Comparison of ENCODE assay signal across 8 cellular contexts in the genomic region with DNA sequence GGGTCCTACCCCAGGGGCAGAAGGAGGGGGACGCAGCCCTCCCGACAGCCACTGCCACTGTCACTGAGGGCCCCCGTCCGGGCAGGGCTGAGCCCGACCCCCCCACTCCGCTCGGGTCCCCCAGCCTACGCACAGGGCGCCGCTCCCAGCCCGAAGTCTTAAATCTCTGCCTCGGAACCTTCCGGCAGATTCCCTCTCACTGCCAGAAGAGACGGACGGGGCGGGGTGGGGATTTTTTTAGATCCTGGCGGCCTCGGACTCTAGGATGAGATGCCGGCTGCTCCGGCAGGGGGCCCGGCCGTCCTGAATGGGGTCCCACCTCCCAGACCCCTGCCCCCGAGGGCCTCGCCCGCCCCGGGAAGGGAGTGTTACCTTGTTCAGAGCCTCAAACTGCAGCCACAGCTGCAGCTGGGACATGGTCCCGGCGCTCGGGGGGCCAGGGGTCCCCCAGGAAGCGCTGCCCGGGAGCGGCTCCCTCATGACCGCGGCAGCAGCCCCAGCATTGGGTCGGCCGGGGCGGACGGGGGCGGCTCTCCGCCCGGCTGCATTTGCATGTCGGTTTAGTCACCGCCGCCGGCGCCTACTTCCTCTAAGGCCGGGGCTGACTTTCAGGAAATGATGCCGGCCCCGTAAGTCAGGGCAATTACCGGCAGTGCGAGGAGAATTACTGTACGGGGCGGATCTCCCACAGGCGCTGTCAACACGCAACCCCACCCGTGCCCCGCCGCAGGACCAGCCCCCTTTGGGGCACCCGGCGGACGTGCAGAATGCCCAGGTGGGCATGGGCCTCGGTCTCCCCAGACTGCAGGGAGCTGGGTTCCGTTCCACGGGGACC. TPM values are rescaled to one million over a fixed set of nuclear protein-coding genes. Genes with fewer than 3 reads are reported as not detected.
DNase-seq lines count a peak whose midpoint lies in the region; ATAC-seq and TF ChIP-seq lines count a peak whose summit lies in the region.

No MANE protein-coding gene starts in this region.

- H3K9me3 ChIP-seq in SJSA1 (replicated peaks) = no peaks in the 10 kb centered on the region
- no peaks in the 10 kb centered on the region for H3K9me3 ChIP-seq in parathyroid adenoma (ENCODE audit: control insufficient read depth, low read length)
- no peaks in the 10 kb centered on the region for H3K9me3 ChIP-seq in thyroid gland

- 50 to 61% methylated on average over 16 to 31 of the region's 64 CpGs for WGBS in thyroid gland, 2 donors

- TF ChIP-seq POLR2A in thyroid gland (IDR thresholded peaks at IDR 0.05) = no peak

- H3K4me1 ChIP-seq in SJSA1 (replicated peaks) (peaks cover 35% of the 10 kb centered on the region), parathyroid adenoma (no peaks in the 10 kb centered on the region), thyroid gland (peaks cover 19 to 57% of the 10 kb centered on the region in 2 donors)

- peaks cover 32% of the 10 kb centered on the region for H3K36me3 ChIP-seq in SJSA1
- H3K36me3 ChIP-seq in parathyroid adenoma (ENCODE audit: control insufficient read depth, insufficient read depth, low read length) = no peaks in the 10 kb centered on the region
- H3K36me3 ChIP-seq in thyroid gland = peaks cover 8% of the 10 kb centered on the region in 2 donors

- in situ Hi-C loops in GM13977 (cut with MboI; ENCODE audit: low pct_unique_long_range_greater_than_20kb, low sequenced_read_pairs, unreplicated experiment) = no loop called here

- ATAC-seq in HG02981 (IDR thresholded peaks at IDR 0.05; ENCODE audit: unreplicated experiment) (peak; percentile 53), Right ventricle myocardium inferior (peak; percentile 77)

- DNase-seq in GM13977 (ENCODE audit: low spot score) (peak; percentile 92), SJSA1 (ENCODE audit: low read depth in 1 of 2, low spot score in 2 of 2) (peak; percentile 76 to 88), Right ventricle myocardium inferior (ENCODE audit: missing footprints) (peak; percentile 97), thyroid gland (peak; percentile 58 to 65), NCI-H1092 (lab: John Stamatoyannopoulos, UW) (no peak)
- peak; percentile 87 for DNase-seq in activated naive CD4-positive, alpha-beta T cell treated with anti-CD3 and anti-CD28 coated beads, Interleukin-2, amount 50 U/mL, for 16 hours

- peak; percentile 7 for TF ChIP-seq CTCF in GM13977 (IDR thresholded peaks at IDR 0.05; ENCODE audit: extremely low read depth, insufficient read depth, missing control alignments)
- no peak for TF ChIP-seq CTCF in parathyroid adenoma (IDR thresholded peaks at IDR 0.05)
- no peak for TF ChIP-seq CTCF in thyroid gland (IDR thresholded peaks at IDR 0.05)

- intact Hi-C loops in Right ventricle myocardium inferior (cut with DNase I) = loop anchor here (5.0 kb wide), 1 partner anchor 40 kb away; the partner anchor contains the start of gene SBNO2
- intact Hi-C loops in thyroid gland (cut with DNase I) = no loop called here

- H3K27me3 ChIP-seq in SJSA1 (replicated peaks) (no peaks in the 10 kb centered on the region), parathyroid adenoma (ENCODE audit: control insufficient read depth, insufficient read depth, low read length) (no peaks in the 10 kb centered on the region), thyroid gland (no peaks in the 10 kb centered on the region)

- peak overlapping the region; percentile 66 for H3K27ac ChIP-seq in SJSA1
- peak overlapping the region; percentile 78 for H3K27ac ChIP-seq in parathyroid adenoma
- H3K27ac ChIP-seq in thyroid gland = peak overlapping the region; percentile 66 to 82 (median 79)

- peaks cover 15% of the 10 kb centered on the region for H3K79me2 ChIP-seq in parathyroid adenoma

- H3K4me3 ChIP-seq in SJSA1 (peak overlapping the region; percentile 53), parathyroid adenoma (ENCODE audit: low read depth, low read length) (peak overlapping the region; percentile 50), thyroid gland (replicated peaks in 1 of 3) (peak overlapping the region in 2 of 3 donors; percentile 13 to 42)

- H2AFZ ChIP-seq in parathyroid adenoma = no peak overlapping the region

- peak overlapping the region; percentile 47 for H3K4me2 ChIP-seq in parathyroid adenoma (ENCODE audit: low read length)

- no peak overlapping the region for H3K9ac ChIP-seq in parathyroid adenoma

RNA-seq across cellular contexts. Expression of gene GPX4, which starts 28.1 kb away (rescaled TPM):
- 387 and 449 TPM in 2 replicates for total RNA-seq in SJSA1 (2014; rRNA removed; shearing (Covaris generic))
- 361 TPM for total RNA-seq in Right ventricle myocardium inferior
- 100 to 1,000 TPM; 350 to 485 (median 414) TPM for total RNA-seq in thyroid gland

RNA-seq across cellular contexts. Expression of gene POLR2E, which starts 36.8 kb away (rescaled TPM):
- total RNA-seq in SJSA1 (2014; rRNA removed; shearing (Covaris generic)) = 143 and 173 TPM in 2 replicates
- 142 TPM for total RNA-seq in Right ventricle myocardium inferior
- total RNA-seq in thyroid gland = 100 to 1,000 TPM in 3 of 4 donors, 10 to 100 TPM in 1; 87.6 to 264 (median 163) TPM

RNA-seq across cellular contexts. Expression of gene SBNO2, which starts 42.1 kb away (rescaled TPM):
- 24.8 and 26.2 TPM in 2 replicates for total RNA-seq in SJSA1 (2014; rRNA removed; shearing (Covaris generic))
- total RNA-seq in Right ventricle myocardium inferior (14.7 TPM), thyroid gland (10 to 100 TPM; 22.8 to 69.0 (median 25.5) TPM)
